14 cellular contexts compared by ENCODE assay signal in genomic region chr20:20412750-20413149, GRCh38. TPM values are rescaled to one million over a fixed set of nuclear protein-coding genes. Genes with fewer than 3 reads are reported as not detected.
DNase-seq lines count a peak whose midpoint lies in the region; ATAC-seq and TF ChIP-seq lines count a peak whose summit lies in the region.
"Had no signal": no experiment of that assay in that cellular context is flagged by ENCODE, and none has a peak within 500 bp of the region (broad histone marks: within the 10 kb centered on the region; RNA-seq: fewer than 3 reads in every experiment).

No MANE protein-coding gene starts in this region.

- H3K36me3 ChIP-seq in A673 (ENCODE audit: insufficient read depth, low read length, poor library complexity, severe bottlenecking): no peaks in the 10 kb centered on the region
- H3K36me3 ChIP-seq: prostate gland had no signal

- H3K27ac ChIP-seq in A673 (ENCODE audit: low read depth, low read length, poor library complexity, severe bottlenecking): peak overlapping the region; percentile 38
- H3K27ac ChIP-seq: foreskin keratinocyte, prostate gland had no signal

- no peaks in the 10 kb centered on the region for H3K9me3 ChIP-seq in A673 (ENCODE audit: low read depth, low read length, poor library complexity, severe bottlenecking)
- H3K9me3 ChIP-seq in T-helper 17 cell (ENCODE audit: control insufficient read depth, low read length, poor library complexity, severe bottlenecking): no peaks in the 10 kb centered on the region
- H3K9me3 ChIP-seq: prostate gland had no signal

- no peak for ATAC-seq in T-helper 17 cell
- ATAC-seq in GM18858 (IDR thresholded peaks at IDR 0.05; ENCODE audit: unreplicated experiment): no peak
- no peak for ATAC-seq in HG02623 (IDR thresholded peaks at IDR 0.05; ENCODE audit: unreplicated experiment)
- ATAC-seq: foreskin keratinocyte had no signal

- DNase-seq in A673 (ENCODE audit: low spot score) (peak; percentile 91), DMS79 (lab: John Stamatoyannopoulos, UW) (peak; percentile 50), T-helper 17 cell (no peak), glomerular endothelial cell (ENCODE audit: extremely low read depth, low read depth, low spot score) (peak; percentile 71), cardiac septum (ENCODE audit: low spot score) (no peak), cerebellar cortex (ENCODE audit: low spot score) (no peak)
- DNase-seq: CD4-positive, CD25-positive, alpha-beta regulatory T cell; cortex of kidney; foreskin keratinocyte; HFFc6; NCI-H1048 had no signal

- CTCF ChIA-PET in A673 (lab: Charles Lee): interaction anchor here (0.6 kb wide), 1 partner anchor 360 kb away, joined by 3 read pairs; the partner anchor contains the start of genes CFAP61 and CRNKL1

- POLR2A ChIA-PET in A673 (lab: Charles Lee; ENCODE audit: low non-redundant PET): no interaction called here

- peak overlapping the region; percentile 21 for H3K27ac Mint-ChIP-seq in T-helper 17 cell
- H3K27ac Mint-ChIP-seq: CD4-positive, CD25-positive, alpha-beta regulatory T cell; HFFc6 had no signal

- H3K4me1 Mint-ChIP-seq in T-helper 17 cell: no peaks in the 10 kb centered on the region
- H3K4me1 Mint-ChIP-seq: CD4-positive, CD25-positive, alpha-beta regulatory T cell had no signal

- no peak overlapping the region for H3K4me3 Mint-ChIP-seq in T-helper 17 cell
- H3K4me3 Mint-ChIP-seq: CD4-positive, CD25-positive, alpha-beta regulatory T cell; HFFc6 had no signal

- peaks cover 2% of the 10 kb centered on the region for H3K36me3 Mint-ChIP-seq in T-helper 17 cell (ENCODE audit: low read depth)

- H3K27me3 Mint-ChIP-seq in T-helper 17 cell: no peaks in the 10 kb centered on the region
- H3K27me3 Mint-ChIP-seq: CD4-positive, CD25-positive, alpha-beta regulatory T cell had no signal

- H3K27me3 ChIP-seq in A673 (replicated peaks; ENCODE audit: insufficient read depth, low read depth, low read length, poor library complexity): no peaks in the 10 kb centered on the region
- H3K27me3 ChIP-seq: foreskin keratinocyte had no signal

- no TSS peak for BruUV-seq in A673 (replicated peaks; lab: Mats Ljungman, UMichigan)

- H3K4me1 ChIP-seq in A673 (ENCODE audit: insufficient read depth, low read length, poor library complexity, severe bottlenecking): peaks cover 58% of the 10 kb centered on the region
- H3K4me1 ChIP-seq: foreskin keratinocyte, prostate gland had no signal

- intact Hi-C loops in A673 (cut with micrococcal nuclease; ENCODE audit: unreplicated experiment): loop anchor here (5.0 kb wide), 1 partner anchor 40 kb away; no protein-coding TSS in a partner anchor
- intact Hi-C loops in cardiac septum (cut with DNase I): no loop called here

- no peak overlapping the region for H3K4me3 ChIP-seq in A673 (ENCODE audit: low read depth, low read length, poor library complexity, severe bottlenecking)
- H3K4me3 ChIP-seq: prostate gland had no signal

- no peak for TF ChIP-seq CTCF in A673 (conservative IDR thresholded peaks at IDR 0.05; ENCODE audit: low read depth, low read length)

RNA-seq across cellular contexts. Expression of gene INSM1, which starts 44.8 kb away (rescaled TPM):
- total RNA-seq in A673 (2021) (not detected in 2 replicates), T-helper 17 cell (not detected), glomerular endothelial cell (not detected in 2 replicates), cardiac septum (not detected)
- total RNA-seq: foreskin keratinocyte, HFFc6 had no signal

Comparison
In these comparisons a context has a peak if more than half of its experiments do, and no peak if none do; other contexts are left out.
1. DNase-seq: peak in A673 (single experiment), DMS79 (single experiment) and glomerular endothelial cell (single experiment); none in T-helper 17 cell (0 of 3), cardiac septum (single experiment) and cerebellar cortex (single experiment).